ENCODE assay signal across 8 cellular contexts in the genomic region with DNA sequence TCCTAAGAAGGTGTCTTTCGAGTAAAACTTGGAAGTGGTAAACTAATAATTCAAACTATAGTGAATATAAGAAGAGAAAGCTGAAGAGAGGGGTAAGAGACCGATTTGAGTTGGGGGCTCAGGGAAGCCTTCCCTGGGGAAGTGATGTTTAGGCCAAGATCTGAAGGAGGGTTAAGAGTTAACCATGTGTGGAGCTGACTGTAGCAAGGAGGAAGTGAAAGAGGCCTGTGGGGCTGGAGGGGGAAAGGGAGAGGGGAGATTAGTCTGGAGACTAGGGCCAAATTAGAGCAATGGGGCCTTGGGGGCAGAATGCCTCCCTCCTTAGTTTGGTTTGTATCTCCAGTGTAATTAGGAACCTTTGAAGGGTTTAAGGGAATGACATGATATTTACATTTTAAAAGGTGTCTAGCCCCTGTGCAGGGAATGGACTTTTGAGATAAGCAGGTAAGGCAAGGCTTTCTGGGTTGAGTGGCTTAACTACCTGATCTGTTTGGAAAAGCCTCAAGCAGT. TPM values are rescaled to one million over a fixed set of nuclear protein-coding genes. Genes with fewer than 3 reads are reported as not detected.
DNase-seq lines count a peak whose midpoint lies in the region; ATAC-seq and TF ChIP-seq lines count a peak whose summit lies in the region.

No MANE protein-coding gene starts in this region.

- no peak for TF ChIP-seq POLR2A in esophagus muscularis mucosa (IDR thresholded peaks at IDR 0.05; ENCODE audit: low read depth)

- H3K4me1 Mint-ChIP-seq in CD4-positive, alpha-beta memory T cell, result peaks cover 47 to 78% (median 64%) of the 10 kb centered on the region in 4 donors
- H3K4me1 Mint-ChIP-seq in stimulated activated naive CD8-positive, alpha-beta T cell treated with anti-CD3 and anti-CD28 coated beads, Interleukin-15, amount 100 ng/mL, for 72 hours, result peaks cover 75% of the 10 kb centered on the region

- intact Hi-C loops in CD4-positive, alpha-beta memory T cell (cut with micrococcal nuclease), result no loop called here
- intact Hi-C loops in esophagus muscularis mucosa (cut with DNase I), result loop anchor here (5.0 kb wide), 2 partner anchors 48 to 67 kb away; a partner anchor contains a TSS

- H3K27me3 ChIP-seq in CD4-positive, alpha-beta memory T cell (ENCODE audit: insufficient read depth, low read length), result no peaks in the 10 kb centered on the region
- H3K27me3 ChIP-seq in NT2/D1 (ENCODE audit: insufficient read depth, insufficient read length) (no peaks in the 10 kb centered on the region), esophagus muscularis mucosa (no peaks in the 10 kb centered on the region)

- DNase-seq in CD4-positive, alpha-beta memory T cell, result no peak
- DNase-seq in NT2/D1 (ENCODE audit: low read depth, low spot score) (no peak), esophagus muscularis mucosa (ENCODE audit: extremely low spot score) (no peak), NCI-H187 (lab: John Stamatoyannopoulos, UW) (no peak), dedifferentiated amniotic fluid mesenchymal stem cell (ENCODE audit: extremely low spot score) (no peak)
- no peak for DNase-seq in stimulated activated naive CD8-positive, alpha-beta T cell treated with anti-CD3 and anti-CD28 coated beads, Interleukin-15, amount 100 ng/mL, for 72 hours

- no peak overlapping the region for H3K4me3 ChIP-seq in CD4-positive, alpha-beta memory T cell (ENCODE audit: low read length in 2 of 2)
- H3K4me3 ChIP-seq in NT2/D1 (ENCODE audit: insufficient read length, low read depth) (no peak overlapping the region), esophagus muscularis mucosa (peak overlapping the region in 3 of 4 donors; percentile 4 to 98 (median 74))

- H3K27ac Mint-ChIP-seq in CD4-positive, alpha-beta memory T cell, result peak overlapping the region; percentile 74 to 96 (median 88)
- peak overlapping the region; percentile 23 to 98 for H3K27ac Mint-ChIP-seq in stimulated activated naive CD8-positive, alpha-beta T cell treated with anti-CD3 and anti-CD28 coated beads, Interleukin-15, amount 100 ng/mL, for 72 hours

- no peaks in the 10 kb centered on the region for H3K36me3 ChIP-seq in CD4-positive, alpha-beta memory T cell (ENCODE audit: insufficient read depth, low read length)
- H3K36me3 ChIP-seq in NT2/D1 (ENCODE audit: insufficient read depth, insufficient read length, low read length) (peaks cover 8% of the 10 kb centered on the region), esophagus muscularis mucosa (no peaks in the 10 kb centered on the region)

- H3K9ac ChIP-seq in NT2/D1 (ENCODE audit: insufficient read length, low read depth), result peak overlapping the region; percentile 7

- TF ChIP-seq EP300 in esophagus muscularis mucosa (IDR thresholded peaks at IDR 0.05), result no peak

- ATAC-seq in GM21515 (IDR thresholded peaks at IDR 0.05; ENCODE audit: unreplicated experiment) (peak; percentile 33), GM19397 (IDR thresholded peaks at IDR 0.05; ENCODE audit: unreplicated experiment) (no peak)
- no peak for ATAC-seq in stimulated activated naive CD8-positive, alpha-beta T cell treated with anti-CD3 and anti-CD28 coated beads, Interleukin-15, amount 100 ng/mL, for 72 hours

- peaks cover 7 to 28% of the 10 kb centered on the region in 2 donors for H3K36me3 Mint-ChIP-seq in CD4-positive, alpha-beta memory T cell

- peak overlapping the region; percentile 87 to 99 (median 96) for H3K4me3 Mint-ChIP-seq in CD4-positive, alpha-beta memory T cell
- H3K4me3 Mint-ChIP-seq in stimulated activated naive CD8-positive, alpha-beta T cell treated with anti-CD3 and anti-CD28 coated beads, Interleukin-15, amount 100 ng/mL, for 72 hours, result peak overlapping the region; percentile 96 to 98

- H3K9me3 Mint-ChIP-seq in CD4-positive, alpha-beta memory T cell, result no peaks in the 10 kb centered on the region
- peaks cover 0 to 4% of the 10 kb centered on the region in 2 donors for H3K9me3 Mint-ChIP-seq in stimulated activated naive CD8-positive, alpha-beta T cell treated with anti-CD3 and anti-CD28 coated beads, Interleukin-15, amount 100 ng/mL, for 72 hours

- peaks cover 75% of the 10 kb centered on the region for H3K4me1 ChIP-seq in CD4-positive, alpha-beta memory T cell (ENCODE audit: insufficient read depth, low read length)
- no peaks in the 10 kb centered on the region for H3K4me1 ChIP-seq in NT2/D1 (ENCODE audit: insufficient read depth, insufficient read length)
- H3K4me1 ChIP-seq in esophagus muscularis mucosa, result peaks cover 51 to 84% (median 72%) of the 10 kb centered on the region in 4 donors

- CTCF ChIA-PET in CD4-positive, alpha-beta memory T cell (lab: Charles Lee; ENCODE audit: partially characterized antibody), result interaction anchor here (0.9 to 2.5 kb wide), 4 partner anchors 28 to 111 kb away, joined by 3 to 27 read pairs (median 6); a partner anchor contains a TSS

- H3K9me3 ChIP-seq in CD4-positive, alpha-beta memory T cell (ENCODE audit: control insufficient read depth in 1 of 2, low read length in 2 of 2), result no peaks in the 10 kb centered on the region
- no peaks in the 10 kb centered on the region for H3K9me3 ChIP-seq in NT2/D1 (ENCODE audit: insufficient read depth, low read length)
- H3K9me3 ChIP-seq in esophagus muscularis mucosa, result no peaks in the 10 kb centered on the region

- TF ChIP-seq CTCF in esophagus muscularis mucosa (IDR thresholded peaks at IDR 0.05), result no peak

- POLR2A ChIA-PET in CD4-positive, alpha-beta memory T cell (lab: Charles Lee; ENCODE audit: partially characterized antibody), result interaction anchor here (2.6 to 14.2 kb wide), 5 partner anchors 16 to 97 kb away, joined by 18 to 522 read pairs (median 29); a partner anchor contains a TSS

- H3K27ac ChIP-seq in CD4-positive, alpha-beta memory T cell (ENCODE audit: low read depth, low read length), result peak overlapping the region; percentile 3
- H3K27ac ChIP-seq in esophagus muscularis mucosa (replicated peaks in 1 of 4), result peak overlapping the region in 2 of 4 donors; percentile 15 to 99

- WGBS in esophagus muscularis mucosa, result 35% methylated on average over 2 of the region's 2 CpGs

- no peaks in the 10 kb centered on the region for H3K27me3 Mint-ChIP-seq in CD4-positive, alpha-beta memory T cell
- H3K27me3 Mint-ChIP-seq in stimulated activated naive CD8-positive, alpha-beta T cell treated with anti-CD3 and anti-CD28 coated beads, Interleukin-15, amount 100 ng/mL, for 72 hours, result no peaks in the 10 kb centered on the region

RNA-seq across cellular contexts. Expression of a gene that starts 2.2 kb away (rescaled TPM):
- 10 to 100 TPM; 40.8 to 42.6 TPM for total RNA-seq in CD4-positive, alpha-beta memory T cell
- polyA plus RNA-seq in CD4-positive, alpha-beta memory T cell, result 10 to 100 TPM in 1 of 2 donors, 1 to 10 TPM in 1; 1.7 to 13.5 TPM
- total RNA-seq in esophagus muscularis mucosa, result 10 to 100 TPM; 13.8 to 22.3 (median 20.2) TPM

RNA-seq across cellular contexts. Expression of a gene that starts 34.7 kb away (rescaled TPM):
- total RNA-seq in CD4-positive, alpha-beta memory T cell, result 10 to 100 TPM; 85.0 to 86.8 TPM
- polyA plus RNA-seq in CD4-positive, alpha-beta memory T cell, result 100 to 1,000 TPM; 129 to 168 TPM
- 10 to 100 TPM; 57.4 to 90.3 (median 73.5) TPM for total RNA-seq in esophagus muscularis mucosa

Comparison
In these comparisons a context has a peak if more than half of its experiments do, and no peak if none do; other contexts are left out.
1. H3K4me3 ChIP-seq: peak in esophagus muscularis mucosa (3 of 4); none in CD4-positive, alpha-beta memory T cell (0 of 2) and NT2/D1 (single experiment).